Comparison of ENCODE assay signal across 8 cellular contexts in the genomic region with DNA sequence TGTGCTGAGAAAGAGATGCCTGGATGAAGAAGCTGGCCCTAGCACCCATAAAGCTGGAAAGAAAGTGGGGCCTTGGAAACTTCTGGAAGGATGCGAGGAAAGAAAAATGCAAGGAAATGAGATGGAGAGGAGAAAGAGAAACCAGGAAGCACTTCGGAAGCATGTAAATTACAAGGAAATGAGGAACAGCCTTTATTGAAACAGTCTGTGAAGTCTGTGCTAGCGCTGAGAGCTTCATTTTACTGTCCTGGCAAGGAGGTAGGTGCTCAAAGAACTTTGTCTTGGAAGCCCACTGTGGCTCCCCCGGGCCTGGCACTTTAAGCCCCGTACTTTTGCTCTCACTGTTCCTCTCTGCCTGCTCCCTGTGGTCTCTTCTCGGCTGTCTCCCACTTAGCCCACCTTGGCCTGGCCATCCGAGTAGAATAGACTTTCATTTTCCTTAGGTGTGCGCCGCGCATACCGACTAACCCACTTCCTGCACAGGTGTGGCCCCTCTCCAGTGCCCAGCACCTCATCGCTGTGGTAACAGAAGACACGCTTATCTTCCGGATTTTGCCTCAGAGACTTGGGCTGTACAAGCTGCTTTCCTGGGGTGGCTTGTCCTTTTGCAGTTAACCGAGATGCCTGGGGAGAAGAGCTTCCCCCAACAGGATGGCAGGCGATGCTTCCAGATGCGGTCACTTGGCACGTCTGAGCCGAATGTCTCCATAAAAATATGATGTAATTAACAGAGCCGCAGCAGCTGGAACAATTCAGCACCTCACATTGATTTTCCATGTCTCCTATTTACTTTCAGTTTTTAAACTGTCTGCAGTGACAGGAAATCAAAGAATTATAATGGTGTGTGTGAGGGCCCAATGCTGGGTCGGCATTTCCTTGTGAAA.
DNase-seq lines count a peak whose midpoint lies in the region; ATAC-seq and TF ChIP-seq lines count a peak whose summit lies in the region.

No MANE protein-coding gene starts in this region.

- H3K4me1 ChIP-seq in stomach, result peaks cover 0 to 22% (median 2%) of the 10 kb centered on the region in 4 donors

- WGBS in stomach, 5 donors, result 44 to 66% (median 62%) methylated on average over 21 of the region's 21 CpGs

- no peak for TF ChIP-seq POLR2A in stomach (IDR thresholded peaks at IDR 0.05)

- peaks cover 0 to 9% (median 0%) of the 10 kb centered on the region in 3 donors for H3K27me3 ChIP-seq in stomach

- peak overlapping the region in 3 of 5 donors; percentile 29 to 58 (median 43) for H3K27ac ChIP-seq in stomach

- TF ChIP-seq CTCF in stomach (IDR thresholded peaks at IDR 0.05), result no peak

- H3K9me3 ChIP-seq in stomach, result no peaks in the 10 kb centered on the region

- H3K4me3 ChIP-seq in stomach, result peak overlapping the region; percentile 5 to 39 (median 26)

- H3K36me3 ChIP-seq in stomach, result no peaks in the 10 kb centered on the region

- DNase-seq in activated CD4-positive, CD25-positive, alpha-beta regulatory T cell treated with anti-CD3 and anti-CD28 coated beads, Interleukin-2, amount 50 U/mL, for 72 hours, result peak; percentile 31
- peak; percentile 6 for DNase-seq in activated CD4-positive, alpha-beta T cell treated with anti-CD3 and anti-CD28 coated beads, Interleukin-2, amount 50 U/mL, for 1 hour
- peak; percentile 66 for DNase-seq in left ventricle myocardium superior
- no peak for DNase-seq in stomach
- DNase-seq in cerebellar nuclear complex (lab: John Stamatoyannopoulos, UW), result no peak
- no peak for DNase-seq in cerebellum (ENCODE audit: low spot score)

- intact Hi-C loops in left ventricle myocardium superior (cut with micrococcal nuclease), result no loop called here
- intact Hi-C loops in stomach (cut with DNase I; ENCODE audit: low total_unique reads), result no loop called here

- no peak for TF ChIP-seq EP300 in stomach (IDR thresholded peaks at IDR 0.05)

- ATAC-seq in activated CD4-positive, CD25-positive, alpha-beta regulatory T cell treated with anti-CD3 and anti-CD28 coated beads, Interleukin-2, amount 50 U/mL, for 24 hours, result no peak
- peak; percentile 93 for ATAC-seq in HG03354 (IDR thresholded peaks at IDR 0.05; ENCODE audit: poor library complexity, severe bottlenecking, unreplicated experiment)
- peak; percentile 78 for ATAC-seq in left ventricle myocardium superior

Comparison
In these comparisons a context has a peak if more than half of its experiments do, and no peak if none do; other contexts are left out.
1. DNase-seq: peak in activated CD4-positive, CD25-positive, alpha-beta regulatory T cell treated with anti-CD3 and anti-CD28 coated beads, Interleukin-2, amount 50 U/mL, for 72 hours (single experiment), activated CD4-positive, alpha-beta T cell treated with anti-CD3 and anti-CD28 coated beads, Interleukin-2, amount 50 U/mL, for 1 hour (single experiment) and left ventricle myocardium superior (single experiment); none in stomach (single experiment), cerebellar nuclear complex (0 of 2) and cerebellum (single experiment).
2. ATAC-seq: peak in HG03354 (single experiment) and left ventricle myocardium superior (single experiment); none in activated CD4-positive, CD25-positive, alpha-beta regulatory T cell treated with anti-CD3 and anti-CD28 coated beads, Interleukin-2, amount 50 U/mL, for 24 hours (0 of 2).